22 cellular contexts compared by ENCODE assay signal in the genomic region with DNA sequence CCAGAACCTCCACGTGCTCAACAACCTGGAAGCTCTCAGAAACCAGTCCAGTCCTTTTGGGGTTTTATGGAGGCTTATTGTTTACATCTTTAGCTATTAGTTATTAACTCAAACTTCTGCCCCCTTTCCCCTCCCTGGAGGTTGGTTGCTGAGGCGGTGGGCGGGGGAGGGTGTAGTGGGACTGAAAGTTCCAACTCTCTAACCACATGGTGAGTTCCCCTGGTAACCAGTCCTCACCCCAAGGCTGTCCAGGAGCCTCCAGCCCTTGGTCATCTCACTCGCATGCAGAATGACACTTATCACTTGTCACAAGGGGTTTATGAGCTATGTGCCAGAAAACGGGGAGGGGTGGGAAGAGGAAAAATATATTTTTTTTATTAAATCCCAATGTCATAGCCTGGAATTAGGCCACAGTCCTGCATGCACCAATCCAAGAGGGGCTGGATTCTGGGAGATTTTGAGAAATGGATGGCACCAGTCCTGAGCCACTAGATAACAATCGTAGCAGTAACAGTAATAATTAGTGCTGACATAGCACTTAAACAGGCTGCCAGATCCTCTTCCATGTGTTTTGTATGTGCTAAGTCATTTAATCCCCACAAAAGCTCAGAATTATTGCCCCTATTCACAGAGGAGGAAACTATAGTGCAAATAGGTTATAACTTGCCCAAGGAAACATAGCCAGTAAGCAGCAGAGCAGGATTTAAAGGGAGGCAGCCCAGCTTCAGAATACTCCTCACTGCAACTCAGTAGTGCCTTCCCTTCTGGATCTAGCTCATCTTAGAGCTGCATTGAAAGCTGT.
"Had no signal": no experiment of that assay in that cellular context is flagged by ENCODE, and none has a peak within 500 bp of the region (broad histone marks: within the 10 kb centered on the region; RNA-seq: fewer than 3 reads in every experiment).

No MANE protein-coding gene starts in this region.

- H3K9me3 ChIP-seq: neutrophil, pancreas, psoas muscle, right atrium auricular region, thyroid gland, upper lobe of right lung had no signal

- DNase-seq: activated CD4-positive, alpha-beta T cell treated with anti-CD3 and anti-CD28 coated beads for 1 hour; activated CD4-positive, alpha-beta T cell treated with anti-CD3 and anti-CD28 coated beads, Interleukin-2, amount 50 U/mL, for 1 hour; activated gamma-delta T cell treated with Interleukin-2 at 50 U/mL for 16 hours; activated T-cell treated with anti-CD3 and anti-CD28 coated beads, Interleukin-2, amount 50 U/mL, for 1 hour; aorta; effector CD4-positive, alpha-beta T cell; erythroblast; glutamatergic neuron; hippocampal formation; kidney glomerular epithelial cell; left ventricle myocardium superior; mammary epithelial cell; midbrain; pancreas; psoas muscle; stimulated activated CD4-positive, alpha-beta T cell treated with anti-CD3 and anti-CD28 coated beads, Interleukin-1b, Interleukin-23, amount 100 ng/mL, for 48 hours; substantia nigra; thyroid gland; upper lobe of right lung had no signal

- H3K27me3 ChIP-seq: neutrophil, pancreas, right atrium auricular region, thyroid gland, upper lobe of right lung had no signal

- H3K4me1 ChIP-seq: pancreas, psoas muscle, right atrium auricular region, thyroid gland, upper lobe of right lung had no signal

- H3K4me3 ChIP-seq: pancreas, psoas muscle, right atrium auricular region, thyroid gland, upper lobe of right lung had no signal

- H3K36me3 ChIP-seq: neutrophil, pancreas, right atrium auricular region, thyroid gland, upper lobe of right lung had no signal

- H3K27ac ChIP-seq: neutrophil, pancreas, psoas muscle, right atrium auricular region, thyroid gland, upper lobe of right lung had no signal

- ATAC-seq: left ventricle myocardium superior; natural killer cell treated with Interleukin-12 subunit alpha and Interleukin-12 subunit beta and Interleukin-15 and Interleukin-18, amount 100 ng/mL, for 72 hours; pancreas; psoas muscle; upper lobe of right lung had no signal
